22 cellular contexts compared by ENCODE assay signal in the genomic region with DNA sequence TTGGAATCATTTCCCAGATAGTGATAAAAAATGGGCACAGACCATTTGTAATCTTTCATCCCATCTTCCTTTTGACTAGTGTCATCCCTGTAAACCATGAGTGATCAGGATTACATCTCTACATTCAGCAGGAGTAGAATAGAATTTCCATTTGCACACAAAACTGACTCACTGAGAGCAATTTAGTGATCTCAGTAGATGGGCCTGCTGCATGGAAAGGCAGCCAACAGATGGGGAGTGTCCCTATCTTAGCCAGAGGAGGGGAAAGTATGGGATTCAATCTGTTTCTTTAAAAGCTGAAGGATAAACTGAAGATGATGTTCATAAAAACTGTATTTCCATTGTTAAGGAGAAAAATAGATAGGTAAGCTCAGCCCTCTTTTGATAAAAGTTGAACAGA.
"Had no signal": no experiment of that assay in that cellular context is flagged by ENCODE, and none has a peak within 500 bp of the region (broad histone marks: within the 10 kb centered on the region; RNA-seq: fewer than 3 reads in every experiment).

No MANE protein-coding gene starts in this region.

- H3K36me3 Mint-ChIP-seq: activated naive CD8-positive, alpha-beta T cell; natural killer cell; T-cell had no signal

- ATAC-seq: activated T-cell treated with anti-CD3 and anti-CD28 coated beads, Interleukin-2, amount 50 U/mL, for 4 hours; effector memory CD8-positive, alpha-beta T cell; left lobe of liver; natural killer cell; T-cell had no signal

- H3K4me1 Mint-ChIP-seq: natural killer cell, T-cell had no signal

- DNase-seq: activated naive CD4-positive, alpha-beta T cell; activated T-cell treated with anti-CD3 and anti-CD28 coated beads, Interleukin-2, amount 50 U/mL, for 4 hours; adrenal gland; brain microvascular endothelial cell; colonic mucosa; dorsolateral prefrontal cortex; effector memory CD8-positive, alpha-beta T cell; esophagus squamous epithelium; kidney; mammary epithelial cell; midbrain; natural killer cell; stimulated activated CD4-positive, alpha-beta T cell treated with anti-CD3 and anti-CD28 coated beads, Interleukin-12 subunit alpha, Interleukin-12 subunit beta, amount 100 ng/mL, for 4 hours; T-cell; tibial artery had no signal

- H3K36me3 ChIP-seq: adrenal gland, ascending aorta, brain microvascular endothelial cell, colonic mucosa, esophagus squamous epithelium, prostate gland, tibial artery had no signal

- H3K4me1 ChIP-seq: adrenal gland, ascending aorta, colonic mucosa, esophagus squamous epithelium, prostate gland, tibial artery had no signal

- H3K9me3 Mint-ChIP-seq: activated T-helper 2 cell treated with anti-CD3 and anti-CD28 coated beads, Interferon-gamma antibody, Interleukin-2, Interleukin-4, amounts not matched to agents 10 μg/mL and 5 μg/mL and 100 μg/mL, durations not matched to agents 14 hours and 24 hours and 36 hours; natural killer cell; stimulated activated naive CD8-positive, alpha-beta T cell treated with anti-CD3 and anti-CD28 coated beads, Interleukin-15, Interleukin-2, amounts not matched to agents 100 ng/mL and 50 ng/mL, for 24 hours; T-helper 2 cell treated with Interferon-gamma antibody and Interleukin-4, amounts not matched to agents 5 μg/mL and 100 μg/mL, for 36 hours had no signal

- H3K27ac ChIP-seq: adrenal gland, ascending aorta, brain microvascular endothelial cell, colonic mucosa, esophagus squamous epithelium, prostate gland, tibial artery had no signal

- H3K27me3 ChIP-seq: adrenal gland, ascending aorta, brain microvascular endothelial cell, colonic mucosa, esophagus squamous epithelium, tibial artery had no signal

- H3K27me3 Mint-ChIP-seq: activated naive CD8-positive, alpha-beta T cell; stimulated activated naive CD8-positive, alpha-beta T cell treated with anti-CD3 and anti-CD28 coated beads, Interleukin-15, Interleukin-2, amounts not matched to agents 100 ng/mL and 50 ng/mL, for 24 hours had no signal

- H3K4me3 ChIP-seq: adrenal gland, ascending aorta, colonic mucosa, dorsolateral prefrontal cortex, esophagus squamous epithelium, prostate gland, tibial artery had no signal

- H3K9me3 ChIP-seq: adrenal gland, ascending aorta, colonic mucosa, esophagus squamous epithelium, prostate gland had no signal

- H3K4me3 Mint-ChIP-seq: activated naive CD8-positive, alpha-beta T cell; activated T-cell treated with anti-CD3 and anti-CD28 coated beads, Interleukin-2, amount 50 U/mL, for 4 hours; effector memory CD8-positive, alpha-beta T cell; natural killer cell; stimulated activated naive CD8-positive, alpha-beta T cell treated with anti-CD3 and anti-CD28 coated beads, Interleukin-15, Interleukin-2, amounts not matched to agents 100 ng/mL and 50 ng/mL, for 24 hours; T-cell; T-helper 2 cell treated with Interferon-gamma antibody and Interleukin-4, amounts not matched to agents 5 μg/mL and 100 μg/mL, for 36 hours had no signal

- H3K27ac Mint-ChIP-seq: activated naive CD8-positive, alpha-beta T cell; activated T-helper 2 cell treated with anti-CD3 and anti-CD28 coated beads, Interferon-gamma antibody, Interleukin-2, Interleukin-4, amounts not matched to agents 10 μg/mL and 5 μg/mL and 100 μg/mL, durations not matched to agents 14 hours and 24 hours and 36 hours; effector memory CD8-positive, alpha-beta T cell; natural killer cell; stimulated activated naive CD8-positive, alpha-beta T cell treated with anti-CD3 and anti-CD28 coated beads, Interleukin-15, Interleukin-2, amounts not matched to agents 100 ng/mL and 50 ng/mL, for 24 hours; T-cell; T-helper 2 cell treated with Interferon-gamma antibody and Interleukin-4, amounts not matched to agents 5 μg/mL and 100 μg/mL, for 36 hours had no signal
